11 cellular contexts compared by ENCODE assay signal in the genomic region with DNA sequence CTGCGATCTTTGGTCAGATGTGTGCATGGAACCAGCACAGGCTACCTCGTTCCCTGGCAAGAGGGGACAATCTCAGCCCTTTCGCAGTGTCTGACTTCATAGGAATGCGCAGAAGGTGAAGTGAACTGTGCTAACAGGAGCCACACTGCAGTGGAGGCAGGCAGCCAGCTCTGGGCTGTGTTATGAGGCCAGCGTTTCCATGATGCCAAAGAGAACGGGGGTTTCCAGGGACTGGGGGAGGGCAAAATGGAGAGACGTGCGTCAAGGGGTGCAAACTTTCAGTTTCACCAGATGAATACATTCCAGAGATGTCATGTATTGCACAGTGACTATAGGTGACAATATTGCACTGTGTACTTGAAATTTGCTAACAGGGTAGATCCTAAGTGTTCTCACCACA. TPM values are rescaled to one million over a fixed set of nuclear protein-coding genes. Genes with fewer than 3 reads are reported as not detected.
DNase-seq lines count a peak whose midpoint lies in the region; ATAC-seq and TF ChIP-seq lines count a peak whose summit lies in the region.
"Had no signal": no experiment of that assay in that cellular context is flagged by ENCODE, and none has a peak within 500 bp of the region (broad histone marks: within the 10 kb centered on the region; RNA-seq: fewer than 3 reads in every experiment).

No MANE protein-coding gene starts in this region.

- H3K4me3 ChIP-seq in stomach, result no peak overlapping the region
- no peak overlapping the region for H3K4me3 ChIP-seq in transverse colon
- H3K4me3 ChIP-seq: breast epithelium, lung, testis had no signal

- no peaks in the 10 kb centered on the region for H3K36me3 Mint-ChIP-seq in MCF 10A (ENCODE audit: insufficient read depth, unreplicated experiment)

- peak; percentile 61 for ATAC-seq in GM21381 (IDR thresholded peaks at IDR 0.05; ENCODE audit: unreplicated experiment)

- intact Hi-C loops in MCF 10A (cut with micrococcal nuclease), result no loop called here
- intact Hi-C loops in stomach (cut with DNase I; ENCODE audit: low total_unique reads), result loop anchor here (5.0 kb wide), 1 partner anchor 120 kb away; no protein-coding TSS in a partner anchor
- intact Hi-C loops in transverse colon (cut with DNase I; ENCODE audit: low total_unique reads), result no loop called here

- H3K27ac ChIP-seq in stomach, result no peak overlapping the region
- no peak overlapping the region for H3K27ac ChIP-seq in transverse colon
- H3K27ac ChIP-seq: breast epithelium, testis had no signal

- TF ChIP-seq CTCF in GM10248 (IDR thresholded peaks at IDR 0.05; ENCODE audit: control extremely low read depth, extremely low read depth, low read depth, missing control alignments) (no peak), MCF 10A (IDR thresholded peaks at IDR 0.05; ENCODE audit: unreplicated experiment) (no peak), stomach (IDR thresholded peaks at IDR 0.05) (no peak), transverse colon (IDR thresholded peaks at IDR 0.05) (no peak)

- H3K9me3 ChIP-seq in stomach (no peaks in the 10 kb centered on the region), transverse colon (no peaks in the 10 kb centered on the region)
- H3K9me3 ChIP-seq: breast epithelium, testis had no signal

- DNase-seq in GM10248 (ENCODE audit: extremely low spot score) (peak; percentile 47), MCF 10A (ENCODE audit: unreplicated experiment) (no peak), stomach (no peak), transverse colon (no peak), GDM1 (lab: John Stamatoyannopoulos, UW) (no peak)
- DNase-seq in activated CD4-positive, alpha-beta T cell treated with anti-CD3 and anti-CD28 coated beads, Interleukin-2, amount 50 U/mL, for 24 hours (ENCODE audit: low read depth in 1 of 2, low spot score in 1 of 2), result peak; percentile 24 to 44
- peak; percentile 24 to 52 for DNase-seq in stimulated activated CD4-positive, alpha-beta T cell treated with anti-CD3 and anti-CD28 coated beads, Interleukin-12 subunit alpha, Interleukin-12 subunit beta, amount 100 ng/mL, for 24 hours (ENCODE audit: low read depth in 2 of 2)
- DNase-seq: testis had no signal

- H3K27me3 Mint-ChIP-seq in MCF 10A (ENCODE audit: insufficient read depth, unreplicated experiment), result no peaks in the 10 kb centered on the region

- 82 to 88% (median 86%) methylated on average over 7 to 8 of the region's 8 CpGs for WGBS in stomach, 5 donors
- WGBS in transverse colon (ENCODE audit: low coverage in 1 of 2), 2 donors, result 75% methylated on average over 8 of the region's 8 CpGs; no CpG with 5 or more reads in 1 of the 2 donors

- POLR2A ChIA-PET in GM10248 (lab: Yijun Ruan, JAX), result interaction anchor here (0.9 kb wide), 1 partner anchor 120 kb away, joined by 3 read pairs; no protein-coding TSS in a partner anchor
- POLR2A ChIA-PET in MCF 10A (lab: Yijun Ruan, JAX), result no interaction called here

- H3K27me3 ChIP-seq in stomach (no peaks in the 10 kb centered on the region), transverse colon (no peaks in the 10 kb centered on the region)
- H3K27me3 ChIP-seq: testis had no signal

- TF ChIP-seq POLR2A in stomach (IDR thresholded peaks at IDR 0.05) (no peak), transverse colon (IDR thresholded peaks at IDR 0.05) (no peak)

- H3K4me3 Mint-ChIP-seq in MCF 10A (ENCODE audit: unreplicated experiment), result no peak overlapping the region

- H3K4me1 ChIP-seq in stomach, result no peaks in the 10 kb centered on the region
- no peaks in the 10 kb centered on the region for H3K4me1 ChIP-seq in transverse colon
- H3K4me1 ChIP-seq: breast epithelium, testis had no signal

- no TSS peak for BruUV-seq in MCF 10A (replicated peaks; lab: Mats Ljungman, UMichigan)

- TF ChIP-seq EP300 in stomach (IDR thresholded peaks at IDR 0.05) (no peak), transverse colon (IDR thresholded peaks at IDR 0.05; ENCODE audit: low read depth) (no peak)

- CTCF ChIA-PET in GM10248 (lab: Yijun Ruan, JAX), result interaction anchor here (0.8 to 12.9 kb wide), 17 partner anchors 9 to 125 kb away, joined by 3 to 305 read pairs (median 3); no protein-coding TSS in a partner anchor
- CTCF ChIA-PET in MCF 10A (lab: Yijun Ruan, JAX), result interaction anchor here (0.5 to 8.9 kb wide), 11 partner anchors 9 to 180 kb away, joined by 3 to 178 read pairs (median 5); no protein-coding TSS in a partner anchor

- H3K36me3 ChIP-seq in stomach, result no peaks in the 10 kb centered on the region
- H3K36me3 ChIP-seq in transverse colon, result no peaks in the 10 kb centered on the region
- H3K36me3 ChIP-seq: breast epithelium had no signal

- H3K9me3 Mint-ChIP-seq in MCF 10A (ENCODE audit: unreplicated experiment), result no peaks in the 10 kb centered on the region

- no peak overlapping the region for H3K27ac Mint-ChIP-seq in MCF 10A (ENCODE audit: low read depth, unreplicated experiment)

- peaks cover 7% of the 10 kb centered on the region for H3K4me1 Mint-ChIP-seq in MCF 10A (ENCODE audit: insufficient read depth, unreplicated experiment)

- in situ Hi-C loops in transverse colon (cut with MboI; ENCODE audit: low pct_ligation_motif_present in 1 of 4, low pct_unique_long_range_greater_than_20kb in 1 of 4, low sequenced_read_pairs in 3 of 4), result loop anchor here (5.0 to 25.0 kb wide), 3 partner anchors 110 to 120 kb away; no protein-coding TSS in a partner anchor

RNA-seq across cellular contexts. Expression of a gene that starts 30.4 kb away (rescaled TPM):
- not detected in 2 replicates for total RNA-seq in MCF 10A (2022)
- total RNA-seq in stomach, result under 1 TPM in 1 of 5 donors, not detected in 4; 0.73 TPM
- under 1 TPM in 1 of 3 donors, not detected in 2; 0.18 TPM for polyA plus RNA-seq in stomach
- under 1 TPM in 1 of 4 donors, not detected in 3; 0.82 TPM for total RNA-seq in transverse colon

Comparison
In these comparisons a context has a peak if more than half of its experiments do, and no peak if none do; other contexts are left out.
1. DNase-seq: peak in GM10248 (single experiment), activated CD4-positive, alpha-beta T cell treated with anti-CD3 and anti-CD28 coated beads, Interleukin-2, amount 50 U/mL, for 24 hours (2 of 2) and stimulated activated CD4-positive, alpha-beta T cell treated with anti-CD3 and anti-CD28 coated beads, Interleukin-12 subunit alpha, Interleukin-12 subunit beta, amount 100 ng/mL, for 24 hours (2 of 2); none in MCF 10A (single experiment), stomach (single experiment), transverse colon (single experiment) and GDM1 (single experiment).